ENCODE assay signal across 8 cellular contexts in the genomic region with DNA sequence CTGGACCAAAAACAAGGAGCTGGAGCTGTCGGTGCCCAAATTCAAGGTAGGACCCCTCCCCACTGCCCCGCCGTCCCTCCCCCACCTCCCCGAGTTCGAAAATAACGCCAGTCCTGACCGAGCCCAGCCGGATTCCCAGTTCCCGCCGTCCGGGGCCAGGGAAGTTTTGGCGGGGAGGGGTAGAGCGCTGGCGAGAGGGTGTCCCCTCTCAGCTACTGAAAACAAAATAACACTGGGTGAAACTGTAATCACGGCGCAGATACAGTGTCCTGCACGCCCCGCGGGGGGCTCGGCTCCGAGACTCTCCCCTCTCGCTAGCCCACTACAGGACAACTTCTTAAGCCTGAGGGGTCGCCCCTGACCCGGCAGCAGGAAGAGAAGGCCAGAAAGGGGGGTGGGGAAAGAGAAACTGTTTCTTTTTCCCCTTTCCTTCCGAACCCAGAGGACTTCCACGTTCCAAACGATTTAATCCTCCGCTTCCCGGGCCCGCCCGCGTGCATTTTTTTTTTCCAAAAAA. TPM values are rescaled to one million over a fixed set of nuclear protein-coding genes. Genes with fewer than 3 reads are reported as not detected.
DNase-seq lines count a peak whose midpoint lies in the region; ATAC-seq and TF ChIP-seq lines count a peak whose summit lies in the region.

No MANE protein-coding gene starts in this region.

- no peaks in the 10 kb centered on the region for H3K27me3 ChIP-seq in CD4-positive, alpha-beta T cell (ENCODE audit: control insufficient read depth, insufficient read depth, low read length)
- H3K27me3 ChIP-seq in Karpas-422 (ENCODE audit: low read length) (no peaks in the 10 kb centered on the region; the same call in 1 of the 2 replicates), layer of hippocampus (ENCODE audit: control insufficient read depth, insufficient read depth, low read length) (no peaks in the 10 kb centered on the region), testis (no peaks in the 10 kb centered on the region)

- peak overlapping the region; percentile 86 for H3K4me2 ChIP-seq in Karpas-422 (ENCODE audit: low read depth, low read length, poor library complexity, severe bottlenecking)

- CTCF ChIA-PET in CD4-positive, alpha-beta T cell (lab: Charles Lee), result interaction anchor here (1.4 to 16.5 kb wide), 3 partner anchors 9 to 84 kb away, joined by 4 to 746 read pairs (median 8); a partner anchor contains a TSS

- no peak for ATAC-seq in CD4-positive, alpha-beta T cell (ENCODE audit: poor library complexity)
- ATAC-seq in HG03045 (IDR thresholded peaks at IDR 0.05; ENCODE audit: unreplicated experiment), result no peak

- in situ Hi-C loops in astrocyte of the spinal cord (cut with HindIII; ENCODE audit: low sequenced_read_pairs), result no loop called here

- H3K9ac ChIP-seq in Karpas-422 (ENCODE audit: low read length), result peak overlapping the region; percentile 82

- no peaks in the 10 kb centered on the region for H3K9me3 Mint-ChIP-seq in CD4-positive, alpha-beta T cell

- H3K4me3 Mint-ChIP-seq in CD4-positive, alpha-beta T cell, result peak overlapping the region; percentile 99

- POLR2A ChIA-PET in CD4-positive, alpha-beta T cell (lab: Charles Lee), result interaction anchor here (1.0 to 34.6 kb wide), 6 partner anchors 10 to 178 kb away, joined by 3 to 1869 read pairs (median 4); a partner anchor contains a TSS

- peaks cover 29% of the 10 kb centered on the region for H4K20me1 ChIP-seq in Karpas-422 (ENCODE audit: insufficient read depth, low read depth, low read length)

- no peak for TF ChIP-seq CTCF in CD4-positive, alpha-beta T cell (IDR thresholded peaks at IDR 0.05)
- TF ChIP-seq CTCF in astrocyte of the spinal cord (IDR thresholded peaks at IDR 0.05; ENCODE audit: low read depth, low read length), result no peak
- no peak for TF ChIP-seq CTCF in testis (IDR thresholded peaks at IDR 0.05)

- DNase-seq in CD4-positive, alpha-beta T cell, result no peak
- DNase-seq in Karpas-422 (peak; percentile 45), astrocyte of the spinal cord (ENCODE audit: low read depth, low spot score) (peak; percentile 47), testis (no peak), cerebellar cortex (ENCODE audit: low spot score) (no peak), NCI-H1092 (lab: John Stamatoyannopoulos, UW) (no peak)

- H2AFZ ChIP-seq in Karpas-422 (ENCODE audit: low read length), result no peak overlapping the region

- H3K9me3 ChIP-seq in CD4-positive, alpha-beta T cell (ENCODE audit: control insufficient read depth, low read length), result no peaks in the 10 kb centered on the region
- H3K9me3 ChIP-seq in Karpas-422 (ENCODE audit: low read length) (no peaks in the 10 kb centered on the region), testis (no peaks in the 10 kb centered on the region)

- peaks cover 61% of the 10 kb centered on the region for H3K36me3 Mint-ChIP-seq in CD4-positive, alpha-beta T cell (ENCODE audit: low read depth)

- peaks cover 37% of the 10 kb centered on the region for H3K4me1 Mint-ChIP-seq in CD4-positive, alpha-beta T cell (ENCODE audit: low read depth)

- intact Hi-C loops in CD4-positive, alpha-beta T cell (cut with DNase I, micrococcal nuclease), result no loop called here
- intact Hi-C loops in testis (cut with DNase I; ENCODE audit: low total_unique reads), result no loop called here

- H3K36me3 ChIP-seq in Karpas-422 (ENCODE audit: insufficient read depth, low read length) (no peaks in the 10 kb centered on the region), testis (ENCODE audit: low read depth, missing control alignments) (no peaks in the 10 kb centered on the region)

- peak overlapping the region; percentile 74 for H3K27ac ChIP-seq in CD4-positive, alpha-beta T cell (ENCODE audit: low read depth, low read length)
- H3K27ac ChIP-seq in Karpas-422 (ENCODE audit: low read length) (no peak overlapping the region), layer of hippocampus (ENCODE audit: low read depth, low read length) (peak overlapping the region; percentile 78), testis (peak overlapping the region; percentile 91 to 99)

- no peaks in the 10 kb centered on the region for H3K79me2 ChIP-seq in Karpas-422 (ENCODE audit: low read length)

- 0% methylated on average over 15 to 28 of the region's 32 CpGs for WGBS in testis, 2 donors

- H3K27me3 Mint-ChIP-seq in CD4-positive, alpha-beta T cell, result no peaks in the 10 kb centered on the region

- peak overlapping the region; percentile 68 for H3K4me3 ChIP-seq in Karpas-422 (ENCODE audit: low read length)
- peak overlapping the region; percentile 69 for H3K4me3 ChIP-seq in astrocyte of the spinal cord (ENCODE audit: low read depth, low read length)
- H3K4me3 ChIP-seq in testis, result peak overlapping the region; percentile 83 to 87

- no peaks in the 10 kb centered on the region for H3K9me2 ChIP-seq in Karpas-422 (replicated peaks; ENCODE audit: insufficient read depth, low read length)

- H3K4me1 ChIP-seq in Karpas-422 (ENCODE audit: low read length) (peaks cover 74% of the 10 kb centered on the region), testis (peaks cover 29% of the 10 kb centered on the region)

- TF ChIP-seq POLR2A in testis (IDR thresholded peaks at IDR 0.05), result no peak

- H3K27ac Mint-ChIP-seq in CD4-positive, alpha-beta T cell, result peak overlapping the region; percentile 82

RNA-seq across cellular contexts. Expression of a gene that starts 1.4 kb away (rescaled TPM):
- 100 to 1,000 TPM; 146 to 151 TPM for total RNA-seq in CD4-positive, alpha-beta T cell
- total RNA-seq in Karpas-422 (2014; rRNA removed; shearing (Covaris generic); ENCODE audit: low replicate concordance), result 2.1 and 2.3 TPM in 2 replicates
- total RNA-seq in testis, result 10 to 100 TPM; 23.1 to 23.3 TPM
- polyA plus RNA-seq in testis (ENCODE audit: insufficient read depth, low read depth, low replicate concordance), result 18.9 TPM

RNA-seq across cellular contexts. Expression of a gene that starts 11.7 kb away (rescaled TPM):
- 100 to 1,000 TPM; 155 to 164 TPM for total RNA-seq in CD4-positive, alpha-beta T cell
- total RNA-seq in Karpas-422 (2014; rRNA removed; shearing (Covaris generic); ENCODE audit: low replicate concordance), result 7.2 and 17.5 TPM in 2 replicates
- total RNA-seq in testis, result 10 to 100 TPM; 18.0 to 20.5 TPM
- 16.9 TPM for polyA plus RNA-seq in testis (ENCODE audit: insufficient read depth, low read depth, low replicate concordance)

RNA-seq across cellular contexts. Expression of a gene that starts 53.4 kb away (rescaled TPM):
- not detected for total RNA-seq in CD4-positive, alpha-beta T cell
- total RNA-seq in Karpas-422 (2014; rRNA removed; shearing (Covaris generic); ENCODE audit: low replicate concordance), result not detected in 2 replicates
- 10 to 100 TPM in 1 of 2 donors, 1 to 10 TPM in 1; 5.9 to 10.6 TPM for total RNA-seq in testis
- polyA plus RNA-seq in testis (ENCODE audit: insufficient read depth, low read depth, low replicate concordance), result 11.6 TPM

Comparison
In these comparisons a context has a peak if more than half of its experiments do, and no peak if none do; other contexts are left out.
1. DNase-seq: peak in Karpas-422 (single experiment) and astrocyte of the spinal cord (single experiment); none in CD4-positive, alpha-beta T cell (0 of 10), testis (single experiment), cerebellar cortex (single experiment) and NCI-H1092 (single experiment).
2. RNA of a gene that starts 1.4 kb away (total RNA-seq): 146 to 151 TPM in CD4-positive, alpha-beta T cell; 23.1 to 23.3 TPM in testis and 2.1 to 2.3 TPM in Karpas-422; every median in the first group is over 4 times any median in the second.
3. Peak in every context shown above with its lines, with median percentiles within 50 percentile points of each other: H3K4me3 ChIP-seq.